In the genomic region with DNA sequence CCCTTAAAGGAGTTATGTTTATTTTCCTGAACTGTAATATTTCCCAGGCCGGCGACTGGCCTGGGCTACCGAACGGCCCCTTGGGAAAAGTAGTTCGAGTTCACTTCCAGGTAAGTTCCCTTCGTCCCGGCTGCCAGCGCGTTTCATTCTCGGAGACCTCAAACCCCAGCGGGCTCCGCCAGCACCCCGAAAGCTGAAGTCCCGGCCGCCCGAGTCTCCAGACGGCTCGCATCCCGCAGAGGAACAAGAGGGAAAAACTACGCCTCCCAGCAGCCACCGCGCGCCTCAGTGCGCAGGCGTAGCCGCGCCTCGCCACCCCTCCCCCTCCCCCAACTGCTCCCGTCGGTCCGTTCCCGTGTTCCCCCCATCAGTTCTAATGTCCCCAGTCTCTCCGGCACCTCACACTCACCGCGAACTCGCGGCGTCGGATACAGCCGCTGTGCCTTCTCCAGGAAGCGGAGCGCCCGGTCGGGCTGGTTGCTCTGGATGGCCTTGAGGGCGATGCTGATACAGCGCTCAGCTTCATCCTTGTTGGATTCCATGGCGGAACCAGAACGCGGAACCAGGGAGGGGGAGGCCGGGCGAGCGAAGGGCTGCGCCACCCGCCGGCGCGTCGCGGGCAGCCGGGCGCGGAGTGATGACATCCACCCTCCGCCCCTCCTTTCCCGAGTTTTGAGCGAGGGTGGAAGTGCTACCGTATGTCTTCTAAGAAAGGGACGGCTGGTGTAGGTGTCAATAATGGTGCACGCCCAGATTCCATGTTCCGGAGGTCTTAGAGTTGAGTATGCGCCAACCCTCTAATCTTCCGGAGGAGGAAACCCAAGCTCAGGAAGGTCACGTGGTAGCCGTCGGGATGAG, we compare ENCODE assay signal across 1 cellular context.
A peak's percentile ranks its signal among the peaks of the same experiment; 100 is the strongest.
TF ChIP-seq lines count a peak whose summit lies in the region.

A gene (minus strand): TSS at position 564 of the 858 bp plus-strand sequence. CDS start 22 bp downstream, at position 542.

TF ChIP-seq in GM12878, 131 proteins besides CTCF, POLR2A, EP300 and RAD21 (continued from another document and continues in another):
- TF ChIP-seq, protein P1, sequence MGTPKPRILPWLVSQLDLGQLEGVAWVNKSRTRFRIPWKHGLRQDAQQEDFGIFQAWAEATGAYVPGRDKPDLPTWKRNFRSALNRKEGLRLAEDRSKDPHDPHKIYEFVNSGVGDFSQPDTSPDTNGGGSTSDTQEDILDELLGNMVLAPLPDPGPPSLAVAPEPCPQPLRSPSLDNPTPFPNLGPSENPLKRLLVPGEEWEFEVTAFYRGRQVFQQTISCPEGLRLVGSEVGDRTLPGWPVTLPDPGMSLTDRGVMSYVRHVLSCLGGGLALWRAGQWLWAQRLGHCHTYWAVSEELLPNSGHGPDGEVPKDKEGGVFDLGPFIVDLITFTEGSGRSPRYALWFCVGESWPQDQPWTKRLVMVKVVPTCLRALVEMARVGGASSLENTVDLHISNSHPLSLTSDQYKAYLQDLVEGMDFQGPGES (IDR thresholded peaks at IDR 0.05), result no peak
- TF ChIP-seq CREM (IDR thresholded peaks at IDR 0.05; ENCODE audit: low read depth) (peak; percentile 99), NBN (IDR thresholded peaks at IDR 0.05) (peak; percentile 99), MXI1 (IDR thresholded peaks at IDR 0.05; ENCODE audit: low read depth, low read length) (peak; percentile 82), IKZF2 (IDR thresholded peaks at IDR 0.05) (peak; percentile 74 to 78), EED (IDR thresholded peaks at IDR 0.05; ENCODE audit: low read depth) (peak; percentile 67), SMAD1 (IDR thresholded peaks at IDR 0.05; ENCODE audit: low read depth, partially characterized antibody) (peak; percentile 49), EGR1 (IDR thresholded peaks at IDR 0.05; ENCODE audit: borderline replicate concordance in 1 of 2, low read depth in 2 of 2, low read length in 2 of 2) (peak in 1 of 2 experiments; percentile 58; a peak in 1 of 3 replicates), FOXM1 (IDR thresholded peaks at IDR 0.05; ENCODE audit: low read depth, low read length) (peak; percentile 60; the same call in 1 of the 2 replicates), SREBF1 (IDR thresholded peaks at IDR 0.05; ENCODE audit: low read length) (0 out of 2 replicates have a peak, but pooled peaks have one; percentile 45), ZNF24 (IDR thresholded peaks at IDR 0.05) (peak; percentile 73), RB1 (IDR thresholded peaks at IDR 0.05; ENCODE audit: borderline replicate concordance) (peak; percentile 86), DPF2 (IDR thresholded peaks at IDR 0.05) (0 out of 2 replicates have a peak, but pooled peaks have one; percentile 43), NRF1 (conservative IDR thresholded peaks at IDR 0.05; ENCODE audit: low read depth, low read length) (peak; percentile 79), HDAC2 (IDR thresholded peaks at IDR 0.05) (no peak), BRCA1 (IDR thresholded peaks at IDR 0.05; ENCODE audit: low read depth, low read length) (peak; percentile 26; the same call in 1 of the 2 replicates), JUNB (IDR thresholded peaks at IDR 0.05) (no peak), EZH2 (IDR thresholded peaks at IDR 0.05; ENCODE audit: borderline replicate concordance, control insufficient read depth, low read depth, low read length) (no peak), CREB1 (IDR thresholded peaks at IDR 0.05; ENCODE audit: low read depth) (peak; percentile 100), PAX5 (IDR thresholded peaks at IDR 0.05; ENCODE audit: borderline replicate concordance, low read depth, low read length) (peak; percentile 50; the same call in 1 of the 2 replicates), RFX5 (IDR thresholded peaks at IDR 0.05; ENCODE audit: low read depth, low read length) (no peak), NR2C1 (IDR thresholded peaks at IDR 0.05) (peak; percentile 40), BMI1 (IDR thresholded peaks at IDR 0.05; ENCODE audit: borderline replicate concordance) (no peak), TCF3 (IDR thresholded peaks at IDR 0.05; ENCODE audit: borderline replicate concordance, insufficient read depth, low read depth, low read length) (no peak), FOS (IDR thresholded peaks at IDR 0.05; ENCODE audit: borderline replicate concordance, extremely low read depth, insufficient read length) (no peak), ZZZ3 (IDR thresholded peaks at IDR 0.05; ENCODE audit: control insufficient read depth, insufficient read length, low read depth) (no peak)
- TF ChIP-seq, protein P2, sequence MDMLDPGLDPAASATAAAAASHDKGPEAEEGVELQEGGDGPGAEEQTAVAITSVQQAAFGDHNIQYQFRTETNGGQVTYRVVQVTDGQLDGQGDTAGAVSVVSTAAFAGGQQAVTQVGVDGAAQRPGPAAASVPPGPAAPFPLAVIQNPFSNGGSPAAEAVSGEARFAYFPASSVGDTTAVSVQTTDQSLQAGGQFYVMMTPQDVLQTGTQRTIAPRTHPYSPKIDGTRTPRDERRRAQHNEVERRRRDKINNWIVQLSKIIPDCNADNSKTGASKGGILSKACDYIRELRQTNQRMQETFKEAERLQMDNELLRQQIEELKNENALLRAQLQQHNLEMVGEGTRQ (IDR thresholded peaks at IDR 0.05; ENCODE audit: borderline replicate concordance, low read depth, low read length), result peak; percentile 23; the same call in 1 of the 2 replicates
- TF ChIP-seq, protein P3, sequence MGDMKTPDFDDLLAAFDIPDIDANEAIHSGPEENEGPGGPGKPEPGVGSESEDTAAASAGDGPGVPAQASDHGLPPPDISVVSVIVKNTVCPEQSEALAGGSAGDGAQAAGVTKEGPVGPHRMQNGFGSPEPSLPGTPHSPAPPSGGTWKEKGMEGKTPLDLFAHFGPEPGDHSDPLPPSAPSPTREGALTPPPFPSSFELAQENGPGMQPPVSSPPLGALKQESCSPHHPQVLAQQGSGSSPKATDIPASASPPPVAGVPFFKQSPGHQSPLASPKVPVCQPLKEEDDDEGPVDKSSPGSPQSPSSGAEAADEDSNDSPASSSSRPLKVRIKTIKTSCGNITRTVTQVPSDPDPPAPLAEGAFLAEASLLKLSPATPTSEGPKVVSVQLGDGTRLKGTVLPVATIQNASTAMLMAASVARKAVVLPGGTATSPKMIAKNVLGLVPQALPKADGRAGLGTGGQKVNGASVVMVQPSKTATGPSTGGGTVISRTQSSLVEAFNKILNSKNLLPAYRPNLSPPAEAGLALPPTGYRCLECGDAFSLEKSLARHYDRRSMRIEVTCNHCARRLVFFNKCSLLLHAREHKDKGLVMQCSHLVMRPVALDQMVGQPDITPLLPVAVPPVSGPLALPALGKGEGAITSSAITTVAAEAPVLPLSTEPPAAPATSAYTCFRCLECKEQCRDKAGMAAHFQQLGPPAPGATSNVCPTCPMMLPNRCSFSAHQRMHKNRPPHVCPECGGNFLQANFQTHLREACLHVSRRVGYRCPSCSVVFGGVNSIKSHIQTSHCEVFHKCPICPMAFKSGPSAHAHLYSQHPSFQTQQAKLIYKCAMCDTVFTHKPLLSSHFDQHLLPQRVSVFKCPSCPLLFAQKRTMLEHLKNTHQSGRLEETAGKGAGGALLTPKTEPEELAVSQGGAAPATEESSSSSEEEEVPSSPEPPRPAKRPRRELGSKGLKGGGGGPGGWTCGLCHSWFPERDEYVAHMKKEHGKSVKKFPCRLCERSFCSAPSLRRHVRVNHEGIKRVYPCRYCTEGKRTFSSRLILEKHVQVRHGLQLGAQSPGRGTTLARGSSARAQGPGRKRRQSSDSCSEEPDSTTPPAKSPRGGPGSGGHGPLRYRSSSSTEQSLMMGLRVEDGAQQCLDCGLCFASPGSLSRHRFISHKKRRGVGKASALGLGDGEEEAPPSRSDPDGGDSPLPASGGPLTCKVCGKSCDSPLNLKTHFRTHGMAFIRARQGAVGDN (IDR thresholded peaks at IDR 0.05), result peak; percentile 87
- TF ChIP-seq, protein P4, sequence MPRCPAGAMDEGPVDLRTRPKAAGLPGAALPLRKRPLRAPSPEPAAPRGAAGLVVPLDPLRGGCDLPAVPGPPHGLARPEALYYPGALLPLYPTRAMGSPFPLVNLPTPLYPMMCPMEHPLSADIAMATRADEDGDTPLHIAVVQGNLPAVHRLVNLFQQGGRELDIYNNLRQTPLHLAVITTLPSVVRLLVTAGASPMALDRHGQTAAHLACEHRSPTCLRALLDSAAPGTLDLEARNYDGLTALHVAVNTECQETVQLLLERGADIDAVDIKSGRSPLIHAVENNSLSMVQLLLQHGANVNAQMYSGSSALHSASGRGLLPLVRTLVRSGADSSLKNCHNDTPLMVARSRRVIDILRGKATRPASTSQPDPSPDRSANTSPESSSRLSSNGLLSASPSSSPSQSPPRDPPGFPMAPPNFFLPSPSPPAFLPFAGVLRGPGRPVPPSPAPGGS (IDR thresholded peaks at IDR 0.05; ENCODE audit: borderline replicate concordance, insufficient read depth, low read depth, low read length, poor library complexity, severe bottlenecking), result peak; percentile 39
- TF ChIP-seq, protein P5, sequence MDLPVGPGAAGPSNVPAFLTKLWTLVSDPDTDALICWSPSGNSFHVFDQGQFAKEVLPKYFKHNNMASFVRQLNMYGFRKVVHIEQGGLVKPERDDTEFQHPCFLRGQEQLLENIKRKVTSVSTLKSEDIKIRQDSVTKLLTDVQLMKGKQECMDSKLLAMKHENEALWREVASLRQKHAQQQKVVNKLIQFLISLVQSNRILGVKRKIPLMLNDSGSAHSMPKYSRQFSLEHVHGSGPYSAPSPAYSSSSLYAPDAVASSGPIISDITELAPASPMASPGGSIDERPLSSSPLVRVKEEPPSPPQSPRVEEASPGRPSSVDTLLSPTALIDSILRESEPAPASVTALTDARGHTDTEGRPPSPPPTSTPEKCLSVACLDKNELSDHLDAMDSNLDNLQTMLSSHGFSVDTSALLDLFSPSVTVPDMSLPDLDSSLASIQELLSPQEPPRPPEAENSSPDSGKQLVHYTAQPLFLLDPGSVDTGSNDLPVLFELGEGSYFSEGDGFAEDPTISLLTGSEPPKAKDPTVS (IDR thresholded peaks at IDR 0.05; ENCODE audit: low read depth, low read length), result no peak
- TF ChIP-seq, protein P6, sequence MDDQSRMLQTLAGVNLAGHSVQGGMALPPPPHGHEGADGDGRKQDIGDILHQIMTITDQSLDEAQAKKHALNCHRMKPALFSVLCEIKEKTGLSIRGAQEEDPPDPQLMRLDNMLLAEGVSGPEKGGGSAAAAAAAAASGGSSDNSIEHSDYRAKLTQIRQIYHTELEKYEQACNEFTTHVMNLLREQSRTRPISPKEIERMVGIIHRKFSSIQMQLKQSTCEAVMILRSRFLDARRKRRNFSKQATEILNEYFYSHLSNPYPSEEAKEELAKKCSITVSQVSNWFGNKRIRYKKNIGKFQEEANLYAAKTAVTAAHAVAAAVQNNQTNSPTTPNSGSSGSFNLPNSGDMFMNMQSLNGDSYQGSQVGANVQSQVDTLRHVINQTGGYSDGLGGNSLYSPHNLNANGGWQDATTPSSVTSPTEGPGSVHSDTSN (IDR thresholded peaks at IDR 0.05; ENCODE audit: insufficient replicate concordance, low read depth, low read length), result peak; percentile 53
- TF ChIP-seq, protein P7, sequence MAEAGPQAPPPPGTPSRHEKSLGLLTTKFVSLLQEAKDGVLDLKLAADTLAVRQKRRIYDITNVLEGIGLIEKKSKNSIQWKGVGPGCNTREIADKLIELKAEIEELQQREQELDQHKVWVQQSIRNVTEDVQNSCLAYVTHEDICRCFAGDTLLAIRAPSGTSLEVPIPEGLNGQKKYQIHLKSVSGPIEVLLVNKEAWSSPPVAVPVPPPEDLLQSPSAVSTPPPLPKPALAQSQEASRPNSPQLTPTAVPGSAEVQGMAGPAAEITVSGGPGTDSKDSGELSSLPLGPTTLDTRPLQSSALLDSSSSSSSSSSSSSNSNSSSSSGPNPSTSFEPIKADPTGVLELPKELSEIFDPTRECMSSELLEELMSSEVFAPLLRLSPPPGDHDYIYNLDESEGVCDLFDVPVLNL (IDR thresholded peaks at IDR 0.05; ENCODE audit: low read depth, low read length), result no peak
- TF ChIP-seq, protein P8, sequence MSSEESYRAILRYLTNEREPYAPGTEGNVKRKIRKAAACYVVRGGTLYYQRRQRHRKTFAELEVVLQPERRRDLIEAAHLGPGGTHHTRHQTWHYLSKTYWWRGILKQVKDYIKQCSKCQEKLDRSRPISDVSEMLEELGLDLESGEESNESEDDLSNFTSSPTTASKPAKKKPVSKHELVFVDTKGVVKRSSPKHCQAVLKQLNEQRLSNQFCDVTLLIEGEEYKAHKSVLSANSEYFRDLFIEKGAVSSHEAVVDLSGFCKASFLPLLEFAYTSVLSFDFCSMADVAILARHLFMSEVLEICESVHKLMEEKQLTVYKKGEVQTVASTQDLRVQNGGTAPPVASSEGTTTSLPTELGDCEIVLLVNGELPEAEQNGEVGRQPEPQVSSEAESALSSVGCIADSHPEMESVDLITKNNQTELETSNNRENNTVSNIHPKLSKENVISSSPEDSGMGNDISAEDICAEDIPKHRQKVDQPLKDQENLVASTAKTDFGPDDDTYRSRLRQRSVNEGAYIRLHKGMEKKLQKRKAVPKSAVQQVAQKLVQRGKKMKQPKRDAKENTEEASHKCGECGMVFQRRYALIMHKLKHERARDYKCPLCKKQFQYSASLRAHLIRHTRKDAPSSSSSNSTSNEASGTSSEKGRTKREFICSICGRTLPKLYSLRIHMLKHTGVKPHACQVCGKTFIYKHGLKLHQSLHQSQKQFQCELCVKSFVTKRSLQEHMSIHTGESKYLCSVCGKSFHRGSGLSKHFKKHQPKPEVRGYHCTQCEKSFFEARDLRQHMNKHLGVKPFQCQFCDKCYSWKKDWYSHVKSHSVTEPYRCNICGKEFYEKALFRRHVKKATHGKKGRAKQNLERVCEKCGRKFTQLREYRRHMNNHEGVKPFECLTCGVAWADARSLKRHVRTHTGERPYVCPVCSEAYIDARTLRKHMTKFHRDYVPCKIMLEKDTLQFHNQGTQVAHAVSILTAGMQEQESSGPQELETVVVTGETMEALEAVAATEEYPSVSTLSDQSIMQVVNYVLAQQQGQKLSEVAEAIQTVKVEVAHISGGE (CRISPR knock-in tag; IDR thresholded peaks at IDR 0.05), result peak; percentile 88
- TF ChIP-seq, protein P9, sequence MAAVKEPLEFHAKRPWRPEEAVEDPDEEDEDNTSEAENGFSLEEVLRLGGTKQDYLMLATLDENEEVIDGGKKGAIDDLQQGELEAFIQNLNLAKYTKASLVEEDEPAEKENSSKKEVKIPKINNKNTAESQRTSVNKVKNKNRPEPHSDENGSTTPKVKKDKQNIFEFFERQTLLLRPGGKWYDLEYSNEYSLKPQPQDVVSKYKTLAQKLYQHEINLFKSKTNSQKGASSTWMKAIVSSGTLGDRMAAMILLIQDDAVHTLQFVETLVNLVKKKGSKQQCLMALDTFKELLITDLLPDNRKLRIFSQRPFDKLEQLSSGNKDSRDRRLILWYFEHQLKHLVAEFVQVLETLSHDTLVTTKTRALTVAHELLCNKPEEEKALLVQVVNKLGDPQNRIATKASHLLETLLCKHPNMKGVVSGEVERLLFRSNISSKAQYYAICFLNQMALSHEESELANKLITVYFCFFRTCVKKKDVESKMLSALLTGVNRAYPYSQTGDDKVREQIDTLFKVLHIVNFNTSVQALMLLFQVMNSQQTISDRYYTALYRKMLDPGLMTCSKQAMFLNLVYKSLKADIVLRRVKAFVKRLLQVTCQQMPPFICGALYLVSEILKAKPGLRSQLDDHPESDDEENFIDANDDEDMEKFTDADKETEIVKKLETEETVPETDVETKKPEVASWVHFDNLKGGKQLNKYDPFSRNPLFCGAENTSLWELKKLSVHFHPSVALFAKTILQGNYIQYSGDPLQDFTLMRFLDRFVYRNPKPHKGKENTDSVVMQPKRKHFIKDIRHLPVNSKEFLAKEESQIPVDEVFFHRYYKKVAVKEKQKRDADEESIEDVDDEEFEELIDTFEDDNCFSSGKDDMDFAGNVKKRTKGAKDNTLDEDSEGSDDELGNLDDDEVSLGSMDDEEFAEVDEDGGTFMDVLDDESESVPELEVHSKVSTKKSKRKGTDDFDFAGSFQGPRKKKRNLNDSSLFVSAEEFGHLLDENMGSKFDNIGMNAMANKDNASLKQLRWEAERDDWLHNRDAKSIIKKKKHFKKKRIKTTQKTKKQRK (IDR thresholded peaks at IDR 0.05; ENCODE audit: low read depth, low read length), result no peak
